ENCODE assay signal across 11 cellular contexts in the genomic region with DNA sequence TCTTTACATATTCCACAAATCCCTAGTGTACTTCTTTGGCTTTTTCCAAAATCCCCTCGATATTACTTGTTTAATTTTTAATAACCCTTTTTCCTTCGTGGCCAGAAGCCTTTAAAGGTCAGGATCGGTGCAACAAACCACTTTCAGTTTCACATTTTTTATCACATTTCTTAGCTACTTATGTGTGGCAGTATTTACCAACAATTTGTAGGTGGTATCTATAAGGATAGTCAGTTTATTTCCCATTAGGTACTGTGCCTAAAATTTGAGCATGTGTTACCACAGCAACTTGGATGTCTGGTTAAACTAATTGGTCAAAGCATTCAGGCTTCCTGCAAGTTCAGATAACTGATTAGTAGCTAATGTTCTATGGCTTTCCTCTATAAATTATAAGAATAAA.
A peak's percentile ranks its signal among the peaks of the same experiment; 100 is the strongest.
DNase-seq lines count a peak whose midpoint lies in the region; ATAC-seq lines count a peak whose summit lies in the region.
"Had no signal": no experiment of that assay in that cellular context is flagged by ENCODE, and none has a peak within 500 bp of the region (broad histone marks: within the 10 kb centered on the region; RNA-seq: fewer than 3 reads in every experiment).

No MANE protein-coding gene starts in this region.

- peak overlapping the region; percentile 10 for H3K4me3 ChIP-seq in skeletal muscle cell (ENCODE audit: low read depth, low read length)
- no peak overlapping the region for H3K4me3 ChIP-seq in aorta (ENCODE audit: low read length in 2 of 2)

- 53 to 62% methylated on average over 3 of the region's 3 CpGs for WGBS in aorta, 2 donors

- H3K4me3 Mint-ChIP-seq in dendritic cell treated with granulocyte-macrophage colony-stimulating factor and Interleukin-4, amounts not matched to agents 40 ng/mL and 50 ng/mL, for 4 days, result peak overlapping the region; percentile 55

- peak; percentile 54 for ATAC-seq in GM18873 (IDR thresholded peaks at IDR 0.05; ENCODE audit: low FRiP score, unreplicated experiment)
- ATAC-seq in HG02870 (IDR thresholded peaks at IDR 0.05; ENCODE audit: unreplicated experiment), result peak; percentile 50
- no peak for ATAC-seq in aorta (ENCODE audit: low FRiP score)

- peaks cover 7% of the 10 kb centered on the region for H3K4me1 Mint-ChIP-seq in dendritic cell treated with granulocyte-macrophage colony-stimulating factor and Interleukin-4, amounts not matched to agents 40 ng/mL and 50 ng/mL, for 4 days (ENCODE audit: low read depth)

- H3K36me3 Mint-ChIP-seq in dendritic cell treated with granulocyte-macrophage colony-stimulating factor and Interleukin-4, amounts not matched to agents 40 ng/mL and 50 ng/mL, for 4 days (ENCODE audit: low read depth), result no peaks in the 10 kb centered on the region

- no peak overlapping the region for H3K27ac ChIP-seq in aorta (ENCODE audit: low read depth in 1 of 2, low read length in 2 of 2)
- H3K27ac ChIP-seq: vagina had no signal

- H3K9me3 ChIP-seq in aorta (ENCODE audit: control insufficient read depth, low read length), result no peaks in the 10 kb centered on the region
- H3K9me3 ChIP-seq: vagina had no signal

- DNase-seq in skeletal muscle cell (ENCODE audit: low read depth) (no peak), aorta (no peak), glomerular visceral epithelial cell (ENCODE audit: extremely low spot score) (no peak), GM19240 (ENCODE audit: insufficient read length, low spot score) (no peak)
- no peak for DNase-seq in activated CD8-positive, alpha-beta memory T cell treated with anti-CD3 and anti-CD28 coated beads for 24 hours
- DNase-seq: activated CD8-positive, alpha-beta memory T cell treated with anti-CD3 and anti-CD28 coated beads, Interleukin-2, amount 50 U/mL, for 48 hours; NCI-H1092 had no signal

- no peaks in the 10 kb centered on the region for H3K36me3 ChIP-seq in aorta (ENCODE audit: control insufficient read depth in 1 of 2, insufficient read depth in 2 of 2, low read length in 1 of 2)
- H3K36me3 ChIP-seq: vagina had no signal

- intact Hi-C loops in dendritic cell treated with granulocyte-macrophage colony-stimulating factor and Interleukin-4, amounts not matched to agents 40 ng/mL and 50 ng/mL, for 4 days (cut with micrococcal nuclease), result no loop called here
- intact Hi-C loops in aorta (cut with DNase I), result loop anchor here in 1 of 2 donors (10.0 kb wide), 1 partner anchor 106 kb away; a partner anchor contains a TSS

- H3K27ac Mint-ChIP-seq in dendritic cell treated with granulocyte-macrophage colony-stimulating factor and Interleukin-4, amounts not matched to agents 40 ng/mL and 50 ng/mL, for 4 days, result peak overlapping the region; percentile 58

- H3K4me1 ChIP-seq in aorta (ENCODE audit: control insufficient read depth in 1 of 2, insufficient read depth in 2 of 2, low read length in 2 of 2), result no peaks in the 10 kb centered on the region
- H3K4me1 ChIP-seq: vagina had no signal

- H3K27me3 Mint-ChIP-seq in dendritic cell treated with granulocyte-macrophage colony-stimulating factor and Interleukin-4, amounts not matched to agents 40 ng/mL and 50 ng/mL, for 4 days, result no peaks in the 10 kb centered on the region

- no peaks in the 10 kb centered on the region for H3K27me3 ChIP-seq in aorta (ENCODE audit: control insufficient read depth in 1 of 2, insufficient read depth in 2 of 2, low read length in 1 of 2)
- H3K27me3 ChIP-seq: vagina had no signal

- H3K9me3 Mint-ChIP-seq in dendritic cell treated with granulocyte-macrophage colony-stimulating factor and Interleukin-4, amounts not matched to agents 40 ng/mL and 50 ng/mL, for 4 days, result no peaks in the 10 kb centered on the region
